In genomic region chr20:63697357-63697867, GRCh38 we compare ENCODE assay signal across 6 cellular contexts. TPM values are rescaled to one million over a fixed set of nuclear protein-coding genes. Genes with fewer than 3 reads are reported as not detected.
DNase-seq lines count a peak whose midpoint lies in the region; ATAC-seq and TF ChIP-seq lines count a peak whose summit lies in the region.

No MANE protein-coding gene starts in this region.

- no peaks in the 10 kb centered on the region for H4K20me1 ChIP-seq in HCT116 (ENCODE audit: insufficient read depth)

- H3K36me3 ChIP-seq in HCT116 (ENCODE audit: control insufficient read depth in 1 of 2, insufficient read depth in 2 of 2, low read length in 2 of 2): peaks cover 0 to 8% of the 10 kb centered on the region in 2 experiments; a peak in 1 of 4 replicates
- no peaks in the 10 kb centered on the region for H3K36me3 ChIP-seq in breast epithelium

- TF ChIP-seq CTCF in HCT116 (IDR thresholded peaks at IDR 0.05 in 2 of 3, conservative IDR thresholded peaks at IDR 0.05 in 1 of 3; ENCODE audit: borderline replicate concordance in 1 of 3, insufficient read depth in 1 of 3, low read depth in 2 of 3, low read length in 2 of 3): no peak
- no peak for TF ChIP-seq CTCF in breast epithelium (IDR thresholded peaks at IDR 0.05)

- BruUV-seq in HCT116 (replicated peaks; lab: Mats Ljungman, UMichigan): no TSS peak

- H2AFZ ChIP-seq in HCT116 (ENCODE audit: low read depth, low read length, poor library complexity, severe bottlenecking): no peak overlapping the region

- RAD21 ChIA-PET in HCT116 (lab: Charles Lee; ENCODE audit: low non-redundant PET in 1 of 2, low total read pairs in 2 of 2, uncharacterized antibody in 2 of 2, unreplicated experiment in 2 of 2): no interaction called here

- TF ChIP-seq RAD21 in HCT116 (IDR thresholded peaks at IDR 0.05; ENCODE audit: low read depth): no peak

- peak overlapping the region; percentile 78 for H3K4me2 ChIP-seq in HCT116 (ENCODE audit: low read length)

- TF ChIP-seq POLR2A in HCT116 (IDR thresholded peaks at IDR 0.05; ENCODE audit: borderline replicate concordance, extremely low read depth, insufficient read depth, insufficient read length) (no peak), breast epithelium (IDR thresholded peaks at IDR 0.05) (no peak)

- in situ Hi-C loops in KBM-7 (cut with MboI; ENCODE audit: low pct_unique_long_range_greater_than_20kb, low sequenced_read_pairs): no loop called here

- CTCF ChIA-PET in HCT116 (lab: Charles Lee): interaction anchor here (1.2 kb wide), 1 partner anchor 160 kb away, joined by 3 read pairs; no protein-coding TSS in a partner anchor

- POLR2A ChIA-PET in HCT116 (lab: Charles Lee): interaction anchor here (1.5 to 3.1 kb wide), 3 partner anchors 15 to 159 kb away, joined by 4 to 28 read pairs (median 12); no protein-coding TSS in a partner anchor

- H3K9me2 ChIP-seq in HCT116 (ENCODE audit: insufficient read depth): no peaks in the 10 kb centered on the region

- H3K4me3 ChIP-seq in HCT116 (replicated peaks in 1 of 2; ENCODE audit: low read depth in 1 of 2, low read length in 2 of 2): peak overlapping the region; percentile 58 to 69
- peak overlapping the region; percentile 34 to 57 (median 34) for H3K4me3 ChIP-seq in breast epithelium

- DNase-seq in HCT116 (ENCODE audit: low read depth, low spot score): no peak
- DNase-seq in breast epithelium (ENCODE audit: low spot score in 2 of 2): no peak
- DNase-seq in posterior vena cava (ENCODE audit: low spot score): peak; percentile 77
- no peak for DNase-seq in NCI-H1930 (lab: John Stamatoyannopoulos, UW)
- no peak for DNase-seq in KBM-7

- intact Hi-C loops in HCT116 (cut with micrococcal nuclease): loop anchor here (2.0 to 5.0 kb wide), 5 partner anchors 15 to 260 kb away; partner anchors contain the start of genes PTK6, STMN3 and UCKL1
- intact Hi-C loops in breast epithelium (cut with DNase I; ENCODE audit: low total_unique reads): no loop called here
- intact Hi-C loops in posterior vena cava (cut with DNase I): no loop called here

- H3K9ac ChIP-seq in HCT116 (ENCODE audit: low read length): peak overlapping the region; percentile 71

- ATAC-seq in HCT116 (peak; percentile 13), HG03520 (IDR thresholded peaks at IDR 0.05; ENCODE audit: unreplicated experiment) (no peak)

- H3K79me2 ChIP-seq in HCT116 (ENCODE audit: insufficient read depth, low read length): peaks cover 10% of the 10 kb centered on the region; the same call in 1 of the 2 replicates

- no peaks in the 10 kb centered on the region for H3K9me3 ChIP-seq in HCT116 (ENCODE audit: control insufficient read depth in 1 of 2, insufficient read depth in 1 of 2, low read depth in 1 of 2, low read length in 2 of 2)
- H3K9me3 ChIP-seq in breast epithelium: no peaks in the 10 kb centered on the region

- H3K27ac ChIP-seq in HCT116 (ENCODE audit: low read depth, low read length): peak overlapping the region; percentile 91
- peak overlapping the region in 1 of 2 donors; percentile 34 for H3K27ac ChIP-seq in breast epithelium

- H3K4me1 ChIP-seq in HCT116 (ENCODE audit: control insufficient read depth in 1 of 2, insufficient read depth in 2 of 2, low read length in 2 of 2): peaks cover 35 to 72% of the 10 kb centered on the region in 2 experiments
- H3K4me1 ChIP-seq in breast epithelium: peaks cover 14 to 17% of the 10 kb centered on the region in 2 donors

- H3K27me3 ChIP-seq in HCT116 (ENCODE audit: insufficient read depth, low read length) (no peaks in the 10 kb centered on the region), breast epithelium (no peaks in the 10 kb centered on the region)

TF ChIP-seq in HCT116, 20 proteins besides CTCF, POLR2A, EP300 and RAD21:
- TF ChIP-seq FOSL1 (IDR thresholded peaks at IDR 0.05; ENCODE audit: low read depth): no peak
- TF ChIP-seq EGR1 (IDR thresholded peaks at IDR 0.05; ENCODE audit: low read depth): no peak
- no peak for TF ChIP-seq TCF7L2 (IDR thresholded peaks at IDR 0.05; ENCODE audit: borderline replicate concordance, extremely low read depth, insufficient read depth, insufficient read length)
- TF ChIP-seq MAX (IDR thresholded peaks at IDR 0.05): no peak
- TF ChIP-seq ATF3 (IDR thresholded peaks at IDR 0.05): no peak
- no peak for TF ChIP-seq SIN3A (IDR thresholded peaks at IDR 0.05; ENCODE audit: low read depth)
- TF ChIP-seq SRF (IDR thresholded peaks at IDR 0.05; ENCODE audit: low read depth): no peak
- no peak for TF ChIP-seq EZH2 (IDR thresholded peaks at IDR 0.05)
- TF ChIP-seq ZNF274 (IDR thresholded peaks at IDR 0.05; ENCODE audit: low read depth, low read length): no peak

RNA-seq across cellular contexts. Expression of gene TNFRSF6B, which starts 1.0 kb away (rescaled TPM):
- total RNA-seq in HCT116 (2021; ENCODE audit: unreplicated experiment) (147 TPM), breast epithelium (10 to 100 TPM in 1 of 3 donors, 1 to 10 TPM in 2; 2.8 to 40.0 (median 7.4) TPM), posterior vena cava (1 to 10 TPM; 5.4 to 7.0 TPM)
- 342 and 380 TPM in 2 replicates for polyA plus RNA-seq in HCT116 (2012)

RNA-seq across cellular contexts. Expression of gene ARFRP1, which starts 10.4 kb away (rescaled TPM):
- total RNA-seq in HCT116 (2021; ENCODE audit: unreplicated experiment) (53.7 TPM), breast epithelium (10 to 100 TPM; 30.7 to 41.0 (median 32.3) TPM), posterior vena cava (10 to 100 TPM; 35.7 to 38.1 TPM)
- polyA plus RNA-seq in HCT116 (2012): 36.3 and 39.8 TPM in 2 replicates

RNA-seq across cellular contexts. Expression of gene ZGPAT, which starts 10.4 kb away (rescaled TPM):
- total RNA-seq in HCT116 (2021; ENCODE audit: unreplicated experiment) (30.6 TPM), breast epithelium (10 to 100 TPM; 17.6 to 26.9 (median 24.9) TPM), posterior vena cava (10 to 100 TPM; 15.1 to 15.2 TPM)
- polyA plus RNA-seq in HCT116 (2012): 18.5 and 21.0 TPM in 2 replicates

RNA-seq across cellular contexts. Expression of gene LIME1, which starts 39.1 kb away (rescaled TPM):
- total RNA-seq in HCT116 (2021; ENCODE audit: unreplicated experiment) (27.4 TPM), breast epithelium (10 to 100 TPM in 2 of 3 donors, 1 to 10 TPM in 1; 7.0 to 16.7 (median 12.0) TPM), posterior vena cava (1 to 10 TPM; 4.2 to 4.9 TPM)
- polyA plus RNA-seq in HCT116 (2012): 20.3 and 24.1 TPM in 2 replicates

RNA-seq across cellular contexts. Expression of gene RTEL1, which starts 39.3 kb away (rescaled TPM):
- 58.0 TPM for total RNA-seq in HCT116 (2021; ENCODE audit: unreplicated experiment)
- 24.9 and 26.1 TPM in 2 replicates for polyA plus RNA-seq in HCT116 (2012)
- total RNA-seq in breast epithelium: 10 to 100 TPM; 12.5 to 22.3 (median 15.1) TPM
- 10 to 100 TPM; 28.3 to 28.7 TPM for total RNA-seq in posterior vena cava
